In the genomic region with DNA sequence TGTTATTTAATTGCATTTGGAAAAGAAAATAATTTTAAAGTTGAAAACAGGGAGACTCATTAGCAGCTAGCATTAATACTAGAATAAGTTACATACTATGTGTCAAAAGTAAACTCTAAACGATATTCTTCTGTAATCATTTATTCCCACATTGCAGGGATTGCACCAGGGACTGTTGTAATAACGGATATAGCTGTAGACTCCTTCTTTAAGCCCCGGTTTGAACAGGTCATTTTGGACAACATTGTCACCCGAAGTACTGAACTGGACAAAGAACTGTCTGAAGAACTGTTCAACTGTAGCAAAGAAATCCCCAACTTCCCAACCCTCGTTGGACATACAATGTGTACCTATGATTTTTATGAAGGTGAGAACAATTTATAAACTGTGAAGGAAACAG, we compare ENCODE assay signal across 34 cellular contexts. TPM values are rescaled to one million over a fixed set of nuclear protein-coding genes. Genes with fewer than 3 reads are reported as not detected.
"Had no signal": no experiment of that assay in that cellular context is flagged by ENCODE, and none has a peak within 500 bp of the region (broad histone marks: within the 10 kb centered on the region; RNA-seq: fewer than 3 reads in every experiment).

No MANE protein-coding gene starts in this region.

- H3K27ac ChIP-seq: neural progenitor cell, prostate gland, skin epidermis, suprapubic skin, testis, tibial artery, transverse colon, upper lobe of right lung, uterus had no signal

- H2AFZ ChIP-seq: neural progenitor cell had no signal

- H3K4me3 Mint-ChIP-seq: naive thymus-derived CD4-positive, alpha-beta T cell; natural killer cell; nephron; neural progenitor cell; stimulated activated memory B cell treated with anti-CD40 and anti-IgM and Interleukin-4, amounts not matched to agents 10 μg/mL and 1 μg/mL and 100 μg/mL, for 72 hours; stimulated activated naive CD8-positive, alpha-beta T cell treated with anti-CD3 and anti-CD28 coated beads, Interleukin-15, amount 100 ng/mL, for 72 hours; type B pancreatic cell had no signal

- H3K36me3 ChIP-seq: neural progenitor cell, pancreas, prostate gland, spleen, suprapubic skin, tibial artery, transverse colon, upper lobe of right lung, uterus had no signal

- H3K9me3 ChIP-seq: pancreas, prostate gland, spleen, suprapubic skin, testis, tibial artery, transverse colon, upper lobe of right lung, uterus had no signal

- H3K27me3 Mint-ChIP-seq: stimulated activated memory B cell treated with anti-CD40 and anti-IgM and Interleukin-4, amounts not matched to agents 10 μg/mL and 1 μg/mL and 100 μg/mL, for 72 hours; stimulated activated naive CD8-positive, alpha-beta T cell treated with anti-CD3 and anti-CD28 coated beads, Interleukin-15, amount 100 ng/mL, for 72 hours; type B pancreatic cell had no signal

- H3K9ac ChIP-seq: neural progenitor cell had no signal

- H3K4me1 Mint-ChIP-seq: natural killer cell; nephron; neural progenitor cell; stimulated activated memory B cell treated with anti-CD40 and anti-IgM and Interleukin-4, amounts not matched to agents 10 μg/mL and 1 μg/mL and 100 μg/mL, for 72 hours; stimulated activated naive CD8-positive, alpha-beta T cell treated with anti-CD3 and anti-CD28 coated beads, Interleukin-15, amount 100 ng/mL, for 72 hours had no signal

- DNase-seq: naive thymus-derived CD4-positive, alpha-beta T cell; natural killer cell; nucleus accumbens; pancreas; right cardiac atrium; spleen; stimulated activated CD4-positive, alpha-beta T cell treated with anti-CD3 and anti-CD28 coated beads, Interleukin-12 subunit alpha, Interleukin-12 subunit beta, amount 100 ng/mL, for 4 hours; stimulated activated CD4-positive, alpha-beta T cell treated with anti-CD3 and anti-CD28 coated beads, Interleukin-1b, Interleukin-23, amount 100 ng/mL, for 48 hours; stimulated activated CD4-positive, alpha-beta T cell treated with anti-CD3 and anti-CD28 coated beads, Interleukin-4, amount 100 ng/mL, for 1 hour; stimulated activated CD4-positive, alpha-beta T cell treated with anti-CD3 and anti-CD28 coated beads, Interleukin-4, amount 100 ng/mL, for 4 hours; stimulated activated CD8-positive, alpha-beta memory T cell treated with anti-CD3 and anti-CD28 coated beads, Interleukin-4, amount 100 ng/mL, for 48 hours; stimulated activated naive CD4-positive, alpha-beta T cell; stimulated activated naive CD8-positive, alpha-beta T cell treated with anti-CD3 and anti-CD28 coated beads, Interleukin-15, amount 100 ng/mL, for 72 hours; stimulated activated naive CD8-positive, alpha-beta T cell treated with anti-CD3 and anti-CD28 coated beads, Interleukin-15, Interleukin-2, amounts not matched to agents 100 U/mL and 50 U/mL, for 24 hours; substantia nigra; testis; tibial artery; transverse colon; upper lobe of right lung; uterus had no signal

- H3K27me3 ChIP-seq: neural progenitor cell, pancreas, spleen, suprapubic skin, testis, tibial artery, transverse colon, upper lobe of right lung, uterus had no signal

- ATAC-seq: naive thymus-derived CD4-positive, alpha-beta T cell; natural killer cell; right cardiac atrium; sciatic nerve; stimulated activated memory B cell treated with anti-CD40 and anti-IgM and Interleukin-4, amounts not matched to agents 10 μg/mL and 1 μg/mL and 100 μg/mL, for 72 hours; stimulated activated naive CD8-positive, alpha-beta T cell treated with anti-CD3 and anti-CD28 coated beads, Interleukin-15, amount 100 ng/mL, for 72 hours; stimulated activated naive CD8-positive, alpha-beta T cell treated with anti-CD3 and anti-CD28 coated beads, Interleukin-15, Interleukin-2, amounts not matched to agents 100 U/mL and 50 U/mL, for 24 hours; upper lobe of right lung had no signal

- H3K27ac Mint-ChIP-seq: naive thymus-derived CD4-positive, alpha-beta T cell; natural killer cell; neural progenitor cell; stimulated activated memory B cell treated with anti-CD40 and anti-IgM and Interleukin-4, amounts not matched to agents 10 μg/mL and 1 μg/mL and 100 μg/mL, for 72 hours; stimulated activated naive CD8-positive, alpha-beta T cell treated with anti-CD3 and anti-CD28 coated beads, Interleukin-15, amount 100 ng/mL, for 72 hours; type B pancreatic cell had no signal

- H3K4me3 ChIP-seq: neural progenitor cell, pancreas, prostate gland, skin epidermis, smooth muscle cell, spleen, suprapubic skin, testis, tibial artery, transverse colon, upper lobe of right lung, uterus had no signal

- H3K4me2 ChIP-seq: neural progenitor cell, smooth muscle cell had no signal

- H3K36me3 Mint-ChIP-seq: naive thymus-derived CD4-positive, alpha-beta T cell; natural killer cell; neural progenitor cell; stimulated activated memory B cell treated with anti-CD40 and anti-IgM and Interleukin-4, amounts not matched to agents 10 μg/mL and 1 μg/mL and 100 μg/mL, for 72 hours; type B pancreatic cell had no signal

- H3K4me1 ChIP-seq: neural progenitor cell, prostate gland, spleen, suprapubic skin, testis, tibial artery, upper lobe of right lung, uterus had no signal

- H3K9me3 Mint-ChIP-seq: naive thymus-derived CD4-positive, alpha-beta T cell; nephron; neural progenitor cell; stimulated activated memory B cell treated with anti-CD40 and anti-IgM and Interleukin-4, amounts not matched to agents 10 μg/mL and 1 μg/mL and 100 μg/mL, for 72 hours; stimulated activated naive CD8-positive, alpha-beta T cell treated with anti-CD3 and anti-CD28 coated beads, Interleukin-15, amount 100 ng/mL, for 72 hours; type B pancreatic cell had no signal

RNA-seq across cellular contexts. Expression of a gene that starts 19.6 kb away (rescaled TPM):
- total RNA-seq: naive thymus-derived CD4-positive, alpha-beta T cell; natural killer cell; omental fat pad; osteocyte; pancreas; posterior vena cava; prostate gland; pulmonary artery endothelial cell; right cardiac atrium; sciatic nerve; smooth muscle cell; spleen; suprapubic skin; transverse colon; upper lobe of right lung had no signal
- polyA plus RNA-seq: naive thymus-derived CD4-positive, alpha-beta T cell; pancreas; right cardiac atrium; smooth muscle cell; urinary bladder had no signal
